In genomic region chr4:118277243-118277642, GRCh38 we compare ENCODE assay signal across 13 cellular contexts.
DNase-seq lines count a peak whose midpoint lies in the region; ATAC-seq and TF ChIP-seq lines count a peak whose summit lies in the region.
"Had no signal": no experiment of that assay in that cellular context is flagged by ENCODE, and none has a peak within 500 bp of the region (broad histone marks: within the 10 kb centered on the region; RNA-seq: fewer than 3 reads in every experiment).

No MANE protein-coding gene starts in this region.

- H3K9ac ChIP-seq in duodenal mucosa (ENCODE audit: low read depth in 1 of 2, low read length in 2 of 2), result peak overlapping the region; percentile 63 to 98

- no peak for TF ChIP-seq POLR2A in NB4 (IDR thresholded peaks at IDR 0.05; ENCODE audit: extremely low read depth, insufficient read length)

- peaks cover 0 to 6% of the 10 kb centered on the region in 2 donors for H3K36me3 ChIP-seq in duodenal mucosa (ENCODE audit: control insufficient read depth in 1 of 2, insufficient read depth in 2 of 2, low read length in 2 of 2)

- peaks cover 12% of the 10 kb centered on the region for H3K36me3 Mint-ChIP-seq in osteocyte (ENCODE audit: unreplicated experiment)

- H3K4me3 ChIP-seq in NB4 (ENCODE audit: low read depth, low read length) (peak overlapping the region; percentile 91), duodenal mucosa (ENCODE audit: low read depth in 1 of 2, low read length in 2 of 2) (peak overlapping the region; percentile 93 to 97)

- ATAC-seq in GM21381 (IDR thresholded peaks at IDR 0.05; ENCODE audit: unreplicated experiment), result no peak
- ATAC-seq: Panc1 had no signal

- H3K4me1 Mint-ChIP-seq in osteocyte (ENCODE audit: unreplicated experiment), result peaks cover 37% of the 10 kb centered on the region

- peaks cover 28 to 36% of the 10 kb centered on the region in 2 donors for H3K4me1 ChIP-seq in duodenal mucosa (ENCODE audit: control insufficient read depth in 1 of 2, insufficient read depth in 2 of 2, low read length in 2 of 2)

- H3K27ac Mint-ChIP-seq in osteocyte (ENCODE audit: unreplicated experiment), result no peak overlapping the region

- no peaks in the 10 kb centered on the region for H3K9me3 ChIP-seq in duodenal mucosa (ENCODE audit: control insufficient read depth in 1 of 2, low read length in 2 of 2)

- no peaks in the 10 kb centered on the region for H3K9me3 Mint-ChIP-seq in osteocyte (ENCODE audit: unreplicated experiment)

- TF ChIP-seq CTCF in NB4 (IDR thresholded peaks at IDR 0.05; ENCODE audit: low read depth, low read length) (no peak), osteocyte (IDR thresholded peaks at IDR 0.05) (no peak)

- no peaks in the 10 kb centered on the region for H3K27me3 Mint-ChIP-seq in osteocyte (ENCODE audit: unreplicated experiment)

- H3K27ac ChIP-seq in duodenal mucosa (ENCODE audit: low read depth, low read length), result no peak overlapping the region

- H3K4me3 Mint-ChIP-seq in osteocyte (ENCODE audit: unreplicated experiment), result peak overlapping the region; percentile 16

- DNase-seq in DMS53 (lab: John Stamatoyannopoulos, UW) (peak; percentile 28), DMS53 treated with DMSO at 0.1 percent for 48 hours (lab: John Stamatoyannopoulos, UW; ENCODE audit: unreplicated experiment) (no peak), NB4 (ENCODE audit: low read depth) (no peak), osteocyte (ENCODE audit: extremely low spot score, unreplicated experiment) (no peak), NCI-H1694 treated with DMSO at 0.1 percent for 48 hours (lab: John Stamatoyannopoulos, UW) (no peak), T-helper 2 cell (no peak)
- DNase-seq: central memory CD4-positive, alpha-beta T cell; NCI-H2171; stimulated activated naive CD4-positive, alpha-beta T cell; T-helper 9 cell had no signal

- no peaks in the 10 kb centered on the region for H3K27me3 ChIP-seq in duodenal mucosa (ENCODE audit: control insufficient read depth in 1 of 2, insufficient read depth in 2 of 2, low read length in 2 of 2)
